ENCODE assay signal across 9 cellular contexts in genomic region chr20:58179083-58179431, GRCh38. TPM values are rescaled to one million over a fixed set of nuclear protein-coding genes. Genes with fewer than 3 reads are reported as not detected.
A peak's percentile ranks its signal among the peaks of the same experiment; 100 is the strongest.
DNase-seq lines count a peak whose midpoint lies in the region; ATAC-seq lines count a peak whose summit lies in the region.
"Had no signal": no experiment of that assay in that cellular context is flagged by ENCODE, and none has a peak within 500 bp of the region (broad histone marks: within the 10 kb centered on the region; RNA-seq: fewer than 3 reads in every experiment).

No MANE protein-coding gene starts in this region.

- no peak overlapping the region for H3K27ac Mint-ChIP-seq in activated T-cell treated with anti-CD3 and anti-CD28 coated beads, Interleukin-2, amount 50 U/mL, for 24 hours
- no peak overlapping the region for H3K27ac Mint-ChIP-seq in T-helper 17 cell

- H3K36me3 ChIP-seq in iPS-18a (ENCODE audit: control insufficient read depth, low read depth, low read length) = no peaks in the 10 kb centered on the region
- no peaks in the 10 kb centered on the region for H3K36me3 ChIP-seq in subcutaneous abdominal adipose tissue (ENCODE audit: control insufficient read depth in 5 of 5, insufficient read depth in 5 of 5, low read length in 5 of 5)

- H3K27ac ChIP-seq in iPS-18a (ENCODE audit: low read length) = no peak overlapping the region
- H3K27ac ChIP-seq in subcutaneous abdominal adipose tissue (ENCODE audit: low read depth, low read length) = no peak overlapping the region

- H3K36me3 Mint-ChIP-seq in activated T-cell treated with anti-CD3 and anti-CD28 coated beads, Interleukin-2, amount 50 U/mL, for 24 hours (ENCODE audit: low read depth) = no peaks in the 10 kb centered on the region
- no peaks in the 10 kb centered on the region for H3K36me3 Mint-ChIP-seq in T-helper 17 cell (ENCODE audit: low read depth)

- H3K4me1 ChIP-seq in iPS-18a (ENCODE audit: control insufficient read depth, low read depth, low read length) (peaks cover 5% of the 10 kb centered on the region), subcutaneous abdominal adipose tissue (ENCODE audit: control insufficient read depth in 5 of 5, insufficient read depth in 5 of 5, low read length in 5 of 5) (peaks cover 2 to 32% (median 25%) of the 10 kb centered on the region in 5 donors)

- peaks cover 23% of the 10 kb centered on the region for H3K27me3 ChIP-seq in iPS-18a (ENCODE audit: control insufficient read depth, insufficient read depth, low read length)
- peaks cover 4 to 17% (median 13%) of the 10 kb centered on the region in 5 donors for H3K27me3 ChIP-seq in subcutaneous abdominal adipose tissue (ENCODE audit: control insufficient read depth in 5 of 5, insufficient read depth in 4 of 5, low read length in 5 of 5)

- H3K9me3 ChIP-seq in T-helper 17 cell (ENCODE audit: control insufficient read depth, low read length, poor library complexity, severe bottlenecking) (no peaks in the 10 kb centered on the region), iPS-18a (ENCODE audit: control insufficient read depth, low read depth, low read length) (no peaks in the 10 kb centered on the region), subcutaneous abdominal adipose tissue (ENCODE audit: control insufficient read depth in 5 of 5, low read length in 5 of 5) (peaks cover 3 to 8% (median 5%) of the 10 kb centered on the region in 5 donors)

- no peak for DNase-seq in activated T-cell treated with anti-CD3 and anti-CD28 coated beads, Interleukin-2, amount 50 U/mL, for 24 hours
- no peak for DNase-seq in activated T-cell treated with anti-CD3 and anti-CD28 coated beads, Interleukin-2, amount 50 U/mL, for 48 hours
- DNase-seq in T-helper 17 cell (no peak), activated gamma-delta T cell treated with Interleukin-2 at 50 U/mL for 16 hours (no peak)

- H3K4me3 ChIP-seq in iPS-18a (ENCODE audit: low read length) (peak overlapping the region; percentile 3), subcutaneous abdominal adipose tissue (ENCODE audit: low read depth in 1 of 5, low read length in 5 of 5) (peak overlapping the region; percentile 47 to 60 (median 54))

- no peaks in the 10 kb centered on the region for H3K9me3 Mint-ChIP-seq in activated T-cell treated with anti-CD3 and anti-CD28 coated beads, Interleukin-2, amount 50 U/mL, for 24 hours

- H3K4me1 Mint-ChIP-seq in activated T-cell treated with anti-CD3 and anti-CD28 coated beads, Interleukin-2, amount 50 U/mL, for 24 hours (ENCODE audit: low read depth) = peaks cover 12% of the 10 kb centered on the region
- peaks cover 7% of the 10 kb centered on the region for H3K4me1 Mint-ChIP-seq in T-helper 17 cell

- H3K4me3 Mint-ChIP-seq in activated T-cell treated with anti-CD3 and anti-CD28 coated beads, Interleukin-2, amount 50 U/mL, for 24 hours = peak overlapping the region; percentile 31
- H3K4me3 Mint-ChIP-seq in T-helper 17 cell = peak overlapping the region; percentile 58

- peaks cover 47% of the 10 kb centered on the region for H3K27me3 Mint-ChIP-seq in activated T-cell treated with anti-CD3 and anti-CD28 coated beads, Interleukin-2, amount 50 U/mL, for 24 hours
- peaks cover 49% of the 10 kb centered on the region for H3K27me3 Mint-ChIP-seq in T-helper 17 cell

- H3K9ac ChIP-seq in iPS-18a (ENCODE audit: low read length) (no peak overlapping the region), subcutaneous abdominal adipose tissue (ENCODE audit: low read length in 5 of 5) (peak overlapping the region in 2 of 5 donors; percentile 42 to 62)

- ATAC-seq in T-helper 17 cell (no peak), HG03196 (IDR thresholded peaks at IDR 0.05; ENCODE audit: unreplicated experiment) (no peak), GM18511 (IDR thresholded peaks at IDR 0.05; ENCODE audit: unreplicated experiment) (no peak)

RNA-seq across cellular contexts. Expression of gene ANKRD60, which starts 49.4 kb away (rescaled TPM):
- not detected for total RNA-seq in T-helper 17 cell
- total RNA-seq: mononuclear cell had no signal
